1 cellular context compared by ENCODE assay signal in genomic region chr9:102237520-102237919, GRCh38.
A peak's percentile ranks its signal among the peaks of the same experiment; 100 is the strongest.
TF ChIP-seq lines count a peak whose summit lies in the region.

No MANE protein-coding gene starts in this region.

TF ChIP-seq in K562, 482 proteins besides CTCF, POLR2A, EP300 and RAD21 (continued from another document):
- TF ChIP-seq, protein P1, sequence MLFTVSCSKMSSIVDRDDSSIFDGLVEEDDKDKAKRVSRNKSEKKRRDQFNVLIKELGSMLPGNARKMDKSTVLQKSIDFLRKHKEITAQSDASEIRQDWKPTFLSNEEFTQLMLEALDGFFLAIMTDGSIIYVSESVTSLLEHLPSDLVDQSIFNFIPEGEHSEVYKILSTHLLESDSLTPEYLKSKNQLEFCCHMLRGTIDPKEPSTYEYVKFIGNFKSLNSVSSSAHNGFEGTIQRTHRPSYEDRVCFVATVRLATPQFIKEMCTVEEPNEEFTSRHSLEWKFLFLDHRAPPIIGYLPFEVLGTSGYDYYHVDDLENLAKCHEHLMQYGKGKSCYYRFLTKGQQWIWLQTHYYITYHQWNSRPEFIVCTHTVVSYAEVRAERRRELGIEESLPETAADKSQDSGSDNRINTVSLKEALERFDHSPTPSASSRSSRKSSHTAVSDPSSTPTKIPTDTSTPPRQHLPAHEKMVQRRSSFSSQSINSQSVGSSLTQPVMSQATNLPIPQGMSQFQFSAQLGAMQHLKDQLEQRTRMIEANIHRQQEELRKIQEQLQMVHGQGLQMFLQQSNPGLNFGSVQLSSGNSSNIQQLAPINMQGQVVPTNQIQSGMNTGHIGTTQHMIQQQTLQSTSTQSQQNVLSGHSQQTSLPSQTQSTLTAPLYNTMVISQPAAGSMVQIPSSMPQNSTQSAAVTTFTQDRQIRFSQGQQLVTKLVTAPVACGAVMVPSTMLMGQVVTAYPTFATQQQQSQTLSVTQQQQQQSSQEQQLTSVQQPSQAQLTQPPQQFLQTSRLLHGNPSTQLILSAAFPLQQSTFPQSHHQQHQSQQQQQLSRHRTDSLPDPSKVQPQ (CRISPR knock-in tag; IDR thresholded peaks at IDR 0.05; ENCODE audit: borderline replicate concordance): no peak
- TF ChIP-seq HDGF (IDR thresholded peaks at IDR 0.05) (no peak), NFIC (IDR thresholded peaks at IDR 0.05) (no peak), ZNF174 (CRISPR knock-in tag; IDR thresholded peaks at IDR 0.05) (no peak), HIVEP1 (CRISPR knock-in tag; IDR thresholded peaks at IDR 0.05) (no peak), KDM2B (CRISPR knock-in tag; IDR thresholded peaks at IDR 0.05) (no peak), HMBOX1 (IDR thresholded peaks at IDR 0.05) (0 out of 2 replicates have a peak, but pooled peaks have one; percentile 18), MEIS2 (IDR thresholded peaks at IDR 0.05; ENCODE audit: partially characterized antibody) (peak; percentile 65), SLC30A9 (CRISPR knock-in tag; IDR thresholded peaks at IDR 0.05) (no peak), ARID1B (IDR thresholded peaks at IDR 0.05) (peak; percentile 26; the same call in 1 of the 2 replicates), ZNF41 (CRISPR knock-in tag; conservative IDR thresholded peaks at IDR 0.05) (no peak)
- TF ChIP-seq, protein P2, sequence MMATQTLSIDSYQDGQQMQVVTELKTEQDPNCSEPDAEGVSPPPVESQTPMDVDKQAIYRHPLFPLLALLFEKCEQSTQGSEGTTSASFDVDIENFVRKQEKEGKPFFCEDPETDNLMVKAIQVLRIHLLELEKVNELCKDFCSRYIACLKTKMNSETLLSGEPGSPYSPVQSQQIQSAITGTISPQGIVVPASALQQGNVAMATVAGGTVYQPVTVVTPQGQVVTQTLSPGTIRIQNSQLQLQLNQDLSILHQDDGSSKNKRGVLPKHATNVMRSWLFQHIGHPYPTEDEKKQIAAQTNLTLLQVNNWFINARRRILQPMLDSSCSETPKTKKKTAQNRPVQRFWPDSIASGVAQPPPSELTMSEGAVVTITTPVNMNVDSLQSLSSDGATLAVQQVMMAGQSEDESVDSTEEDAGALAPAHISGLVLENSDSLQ (IDR thresholded peaks at IDR 0.05): 0 out of 2 replicates have a peak, but pooled peaks have one; percentile 26
TF ChIP-seq in K562: peak in this region for 6.
